1 cellular context compared by ENCODE assay signal in genomic region chr3:120901716-120902115, GRCh38. TPM values are rescaled to one million over a fixed set of nuclear protein-coding genes. Genes with fewer than 3 reads are reported as not detected.
"Had no signal": no experiment of that assay in that cellular context is flagged by ENCODE, and none has a peak within 500 bp of the region (broad histone marks: within the 10 kb centered on the region; RNA-seq: fewer than 3 reads in every experiment).

No MANE protein-coding gene starts in this region.

RNA-seq across cellular contexts. Expression of gene STXBP5L, which starts 6.3 kb away (rescaled TPM):
- total RNA-seq: MCF 10A had no signal
